Comparison of ENCODE assay signal across 8 cellular contexts in the genomic region with DNA sequence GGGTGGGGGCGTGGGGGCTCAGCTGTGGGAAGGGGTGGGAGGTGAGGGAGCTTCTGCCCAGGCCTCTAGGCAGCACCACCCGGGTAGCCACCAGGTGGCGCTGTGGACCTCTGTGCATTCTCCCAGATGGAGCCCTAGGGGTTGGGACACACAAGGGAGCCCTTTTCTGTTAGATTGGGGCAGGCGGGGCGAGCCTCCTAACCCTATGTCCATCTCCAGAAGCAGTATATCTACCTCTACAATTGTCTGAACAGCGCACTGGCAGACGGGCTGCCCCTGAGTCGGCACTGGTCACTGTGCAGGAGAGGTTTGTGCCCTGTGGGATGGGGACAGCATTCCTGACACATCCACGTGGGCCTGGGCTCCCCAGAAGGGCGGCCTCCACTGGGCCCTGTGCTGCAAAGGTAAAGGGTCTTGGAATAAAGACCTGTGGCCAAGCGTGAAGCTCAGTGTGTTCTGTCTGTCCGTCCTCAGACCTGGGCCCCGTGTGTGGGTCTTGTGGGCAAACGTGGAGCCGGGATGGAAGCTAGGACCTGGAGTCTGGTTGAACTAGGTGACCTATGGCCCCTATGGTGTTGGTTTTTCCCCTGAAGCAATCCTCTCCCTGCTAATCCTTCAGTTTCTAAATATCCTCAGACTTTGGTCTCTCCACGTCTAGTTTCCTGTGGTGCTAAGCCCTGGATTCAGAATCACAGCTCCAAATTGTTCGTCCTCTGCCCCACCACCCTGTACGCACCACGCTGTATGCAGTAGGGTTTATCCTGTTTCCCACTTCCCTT. TPM values are rescaled to one million over a fixed set of nuclear protein-coding genes. Genes with fewer than 3 reads are reported as not detected.
DNase-seq lines count a peak whose midpoint lies in the region; ATAC-seq and TF ChIP-seq lines count a peak whose summit lies in the region.

No MANE protein-coding gene starts in this region.

- DNase-seq in NCI-H2081 (lab: John Stamatoyannopoulos, UW) (peak; percentile 66 to 84), NCI-H2081 treated with DMSO at 0.1 percent for 48 hours (lab: John Stamatoyannopoulos, UW) (no peak), NCI-H1048 (lab: John Stamatoyannopoulos, UW) (peak; percentile 73), islet precursor cell (peak; percentile 90)
- peak; percentile 88 for DNase-seq in stimulated activated CD4-positive, alpha-beta T cell treated with anti-CD3 and anti-CD28 coated beads, Interleukin-2, amount 100 ng/mL, for 24 hours

- H3K9me3 Mint-ChIP-seq in brain: peaks cover 0 to 5% (median 0%) of the 10 kb centered on the region in 5 experiments

- H3K36me3 Mint-ChIP-seq in brain: no peaks in the 10 kb centered on the region

- no peak overlapping the region for H3K27ac ChIP-seq in VCaP

- peaks cover 24% of the 10 kb centered on the region for H3K4me1 Mint-ChIP-seq in brain

- H3K27me3 Mint-ChIP-seq in brain: peaks cover 27% of the 10 kb centered on the region

- no peak for ATAC-seq in HG02678 (IDR thresholded peaks at IDR 0.05; ENCODE audit: unreplicated experiment)

- no peak overlapping the region for H3K27ac Mint-ChIP-seq in brain

- no peak overlapping the region for H3K4me3 Mint-ChIP-seq in brain

- peak; percentile 86 for TF ChIP-seq CTCF in VCaP (conservative IDR thresholded peaks at IDR 0.05)
- peak; percentile 75 to 90 for TF ChIP-seq CTCF in brain (conservative IDR thresholded peaks at IDR 0.05)

RNA-seq across cellular contexts. Expression of a gene that starts 4.4 kb away (rescaled TPM):
- polyA plus RNA-seq in brain (ENCODE audit: insufficient read depth, low read depth, low replicate concordance): 0.66 TPM

RNA-seq across cellular contexts. Expression of a gene that starts 28.8 kb away (rescaled TPM):
- 0.29 TPM for polyA plus RNA-seq in brain (ENCODE audit: insufficient read depth, low read depth, low replicate concordance)

RNA-seq across cellular contexts. Expression of a gene that starts 44.7 kb away (rescaled TPM):
- polyA plus RNA-seq in brain (ENCODE audit: insufficient read depth, low read depth, low replicate concordance): 131 TPM
